ENCODE assay signal across 13 cellular contexts in genomic region chr1:246142320-246142893, GRCh38.
DNase-seq lines count a peak whose midpoint lies in the region; TF ChIP-seq lines count a peak whose summit lies in the region.
"Had no signal": no experiment of that assay in that cellular context is flagged by ENCODE, and none has a peak within 500 bp of the region (broad histone marks: within the 10 kb centered on the region; RNA-seq: fewer than 3 reads in every experiment).

No MANE protein-coding gene starts in this region.

- no peaks in the 10 kb centered on the region for H3K9me3 ChIP-seq in mesenchymal stem cell (ENCODE audit: control insufficient read depth, low read length)
- H3K9me3 ChIP-seq: Caco-2 had no signal

- no peaks in the 10 kb centered on the region for H3K27me3 ChIP-seq in mesenchymal stem cell (ENCODE audit: control insufficient read depth in 1 of 2, insufficient read depth in 1 of 2, low read length in 2 of 2)

- H3K18ac ChIP-seq in mesenchymal stem cell (ENCODE audit: low read depth in 1 of 2, low read length in 2 of 2): peak overlapping the region in 1 of 2 experiments; percentile 75

- 25% methylated on average over 8 of the region's 10 CpGs for WGBS in mesenchymal stem cell

- TF ChIP-seq CTCF in chondrocyte (IDR thresholded peaks at IDR 0.05): no peak
- no peak for TF ChIP-seq CTCF in progenitor cell of endocrine pancreas (IDR thresholded peaks at IDR 0.05; ENCODE audit: unreplicated experiment)

- peak; percentile 73 for DNase-seq in AG20443 (ENCODE audit: low spot score)
- peak; percentile 95 for DNase-seq in M059J (ENCODE audit: low read depth)
- no peak for DNase-seq in chondrocyte (ENCODE audit: low spot score)
- DNase-seq in mesenchymal stem cell: peak; percentile 94
- DNase-seq in RPMI8226: no peak
- DNase-seq in NCI-H1694 treated with DMSO at 0.1 percent for 48 hours (lab: John Stamatoyannopoulos, UW): no peak
- DNase-seq in OCI-M1 (lab: John Stamatoyannopoulos, UW): no peak
- no peak for DNase-seq in progenitor cell of endocrine pancreas (ENCODE audit: low spot score, unreplicated experiment)
- DNase-seq: activated CD8-positive, alpha-beta memory T cell treated with anti-CD3 and anti-CD28 coated beads, Interleukin-2, amount 50 U/mL, for 4 hours; Caco-2; NCI-H1092 treated with DMSO at 0.1 percent for 48 hours; stimulated activated naive CD8-positive, alpha-beta T cell treated with anti-CD3 and anti-CD28 coated beads, Interleukin-15, Interleukin-2, amounts not matched to agents 100 U/mL and 50 U/mL, for 24 hours had no signal

- H2AFZ ChIP-seq in mesenchymal stem cell (ENCODE audit: low read depth, low read length): no peak overlapping the region

- no peak overlapping the region for H4K8ac ChIP-seq in mesenchymal stem cell (ENCODE audit: low read length)

- H2AK5ac ChIP-seq in mesenchymal stem cell (ENCODE audit: low read length, severe bottlenecking): no peak overlapping the region

- H3K9ac ChIP-seq in mesenchymal stem cell (ENCODE audit: low read length): no peak overlapping the region

- H4K91ac ChIP-seq in mesenchymal stem cell (ENCODE audit: low read length): no peak overlapping the region

- H3K4me3 ChIP-seq in mesenchymal stem cell (ENCODE audit: insufficient read depth in 1 of 2, low read depth in 1 of 2, low read length in 2 of 2): peak overlapping the region in 1 of 2 experiments; percentile 13

- H2BK12ac ChIP-seq in mesenchymal stem cell (ENCODE audit: low read length in 2 of 2): no peak overlapping the region

- no peaks in the 10 kb centered on the region for H3K27me3 Mint-ChIP-seq in chondrocyte (ENCODE audit: low read depth)
- H3K27me3 Mint-ChIP-seq in progenitor cell of endocrine pancreas: no peaks in the 10 kb centered on the region
- H3K27me3 Mint-ChIP-seq: central memory CD8-positive, alpha-beta T cell had no signal

- H2BK15ac ChIP-seq in mesenchymal stem cell (ENCODE audit: low read depth, poor library complexity, severe bottlenecking): no peak overlapping the region

- no peak overlapping the region for H2BK5ac ChIP-seq in mesenchymal stem cell (ENCODE audit: low read depth, low read length, poor library complexity, severe bottlenecking)

- H3K27ac ChIP-seq in mesenchymal stem cell (ENCODE audit: low read length, poor library complexity, severe bottlenecking): peak overlapping the region; percentile 53

- H3K36me3 ChIP-seq in mesenchymal stem cell (ENCODE audit: control insufficient read depth in 1 of 2, insufficient read depth in 2 of 2, low read depth in 1 of 2, low read length in 2 of 2): peaks cover 3% of the 10 kb centered on the region in 2 experiments

- H3K4me2 ChIP-seq in mesenchymal stem cell (ENCODE audit: low read length, poor library complexity, severe bottlenecking): no peak overlapping the region

- H3K4me3 Mint-ChIP-seq in chondrocyte (ENCODE audit: unreplicated experiment) (no peak overlapping the region), progenitor cell of endocrine pancreas (ENCODE audit: low read depth) (no peak overlapping the region)
- H3K4me3 Mint-ChIP-seq: central memory CD8-positive, alpha-beta T cell had no signal

- peaks cover 10% of the 10 kb centered on the region for H3K4me1 ChIP-seq in mesenchymal stem cell (ENCODE audit: control insufficient read depth, insufficient read depth, low read depth, low read length)
- H3K4me1 ChIP-seq: Caco-2 had no signal

- H3K14ac ChIP-seq in mesenchymal stem cell (ENCODE audit: low read length in 2 of 2): no peak overlapping the region

- H3K9me3 Mint-ChIP-seq in chondrocyte (ENCODE audit: low read depth) (no peaks in the 10 kb centered on the region), progenitor cell of endocrine pancreas (ENCODE audit: low read depth) (no peaks in the 10 kb centered on the region)
- H3K9me3 Mint-ChIP-seq: central memory CD8-positive, alpha-beta T cell had no signal

- H3K79me1 ChIP-seq in mesenchymal stem cell (replicated peaks; ENCODE audit: low read length, poor library complexity, severe bottlenecking): peaks cover 6% of the 10 kb centered on the region

- peaks cover 29% of the 10 kb centered on the region for H3K4me1 Mint-ChIP-seq in chondrocyte (ENCODE audit: low read depth)
- H3K4me1 Mint-ChIP-seq in progenitor cell of endocrine pancreas (ENCODE audit: low read depth): peaks cover 3% of the 10 kb centered on the region
- H3K4me1 Mint-ChIP-seq: central memory CD8-positive, alpha-beta T cell had no signal

- H3K36me3 Mint-ChIP-seq in chondrocyte (ENCODE audit: low read depth) (no peaks in the 10 kb centered on the region), progenitor cell of endocrine pancreas (ENCODE audit: insufficient read depth) (peaks cover 4% of the 10 kb centered on the region)

- no peak overlapping the region for H3K4ac ChIP-seq in mesenchymal stem cell (ENCODE audit: low read depth in 1 of 2, low read length in 2 of 2)

- H3K27ac Mint-ChIP-seq in chondrocyte (ENCODE audit: unreplicated experiment): peak overlapping the region; percentile 78
- H3K27ac Mint-ChIP-seq in progenitor cell of endocrine pancreas: no peak overlapping the region

- no peak overlapping the region for H2BK120ac ChIP-seq in mesenchymal stem cell (ENCODE audit: low read depth, low read length)

- no peak overlapping the region for H3K23ac ChIP-seq in mesenchymal stem cell (ENCODE audit: low read length in 2 of 2)

Comparison
In these comparisons a context has a peak if more than half of its experiments do, and no peak if none do; other contexts are left out.
1. DNase-seq: peak in AG20443 (single experiment), M059J (single experiment) and mesenchymal stem cell (single experiment); none in chondrocyte (single experiment), RPMI8226 (single experiment), NCI-H1694 treated with DMSO at 0.1 percent for 48 hours (single experiment), OCI-M1 (single experiment) and progenitor cell of endocrine pancreas (single experiment).